ENCODE assay signal across 1 cellular context in the genomic region with DNA sequence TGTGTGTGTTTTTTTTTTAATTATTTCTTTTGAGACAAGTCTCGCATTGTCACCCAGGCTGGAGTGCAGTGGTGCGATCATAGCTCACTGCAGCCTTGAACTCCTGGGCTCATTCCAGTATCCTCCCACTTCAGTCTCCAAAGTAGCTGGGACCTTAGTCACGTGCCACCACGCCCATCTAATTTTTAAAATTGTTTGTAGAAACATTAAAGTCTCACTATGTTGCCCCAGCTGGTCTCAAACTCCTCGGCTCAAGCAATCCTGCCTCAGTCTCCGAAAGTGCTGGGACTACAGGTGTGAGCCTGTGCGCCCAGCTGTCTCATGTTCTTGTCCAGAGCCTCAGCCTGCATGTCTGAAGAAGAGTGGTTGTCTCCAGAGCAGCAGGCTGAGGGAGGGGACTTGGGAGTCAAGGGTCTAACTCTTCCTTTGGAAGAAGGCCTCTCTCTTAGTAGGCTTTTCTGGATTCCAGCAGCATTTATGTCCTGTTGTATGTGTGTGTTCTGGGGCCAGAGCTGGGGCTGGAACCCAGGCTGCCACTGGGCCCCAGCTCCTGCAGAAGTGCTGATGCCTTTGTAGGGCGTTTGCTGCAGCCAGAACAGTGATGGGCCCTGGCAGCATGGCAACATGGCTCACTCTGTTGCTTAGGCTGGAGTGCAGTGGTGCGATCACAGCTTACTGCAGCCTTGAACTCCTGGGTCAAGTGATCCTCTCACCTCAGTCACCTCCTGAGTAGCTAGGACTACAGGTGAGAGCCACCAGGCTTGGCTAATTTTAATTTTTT.
A peak's percentile ranks its signal among the peaks of the same experiment; 100 is the strongest.
TF ChIP-seq lines count a peak whose summit lies in the region.

No MANE protein-coding gene starts in this region.

TF ChIP-seq in HepG2, 621 proteins besides CTCF, POLR2A, EP300 and RAD21 (continued from another document and continues in another):
- TF ChIP-seq, protein P1, sequence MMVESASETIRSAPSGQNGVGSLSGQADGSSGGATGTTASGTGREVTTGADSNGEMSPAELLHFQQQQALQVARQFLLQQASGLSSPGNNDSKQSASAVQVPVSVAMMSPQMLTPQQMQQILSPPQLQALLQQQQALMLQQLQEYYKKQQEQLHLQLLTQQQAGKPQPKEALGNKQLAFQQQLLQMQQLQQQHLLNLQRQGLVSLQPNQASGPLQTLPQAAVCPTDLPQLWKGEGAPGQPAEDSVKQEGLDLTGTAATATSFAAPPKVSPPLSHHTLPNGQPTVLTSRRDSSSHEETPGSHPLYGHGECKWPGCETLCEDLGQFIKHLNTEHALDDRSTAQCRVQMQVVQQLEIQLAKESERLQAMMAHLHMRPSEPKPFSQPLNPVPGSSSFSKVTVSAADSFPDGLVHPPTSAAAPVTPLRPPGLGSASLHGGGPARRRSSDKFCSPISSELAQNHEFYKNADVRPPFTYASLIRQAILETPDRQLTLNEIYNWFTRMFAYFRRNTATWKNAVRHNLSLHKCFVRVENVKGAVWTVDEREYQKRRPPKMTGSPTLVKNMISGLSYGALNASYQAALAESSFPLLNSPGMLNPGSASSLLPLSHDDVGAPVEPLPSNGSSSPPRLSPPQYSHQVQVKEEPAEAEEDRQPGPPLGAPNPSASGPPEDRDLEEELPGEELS (CRISPR knock-in tag; IDR thresholded peaks at IDR 0.05), result peak; percentile 54; the same call in 1 of the 2 replicates
- no peak for TF ChIP-seq ZNF33B (CRISPR knock-in tag; IDR thresholded peaks at IDR 0.05)
- peak; percentile 48; the same call in 1 of the 2 replicates for TF ChIP-seq ZGPAT (CRISPR knock-in tag; IDR thresholded peaks at IDR 0.05)
- TF ChIP-seq GATAD2A (CRISPR knock-in tag; IDR thresholded peaks at IDR 0.05), result no peak
- no peak for TF ChIP-seq ZIK1 (CRISPR knock-in tag; IDR thresholded peaks at IDR 0.05; ENCODE audit: borderline replicate concordance, low read depth)
- no peak for TF ChIP-seq NFRKB (IDR thresholded peaks at IDR 0.05)
- no peak for TF ChIP-seq KAT2B (IDR thresholded peaks at IDR 0.05; ENCODE audit: borderline replicate concordance, low read depth, low read length)
- TF ChIP-seq, protein P2, sequence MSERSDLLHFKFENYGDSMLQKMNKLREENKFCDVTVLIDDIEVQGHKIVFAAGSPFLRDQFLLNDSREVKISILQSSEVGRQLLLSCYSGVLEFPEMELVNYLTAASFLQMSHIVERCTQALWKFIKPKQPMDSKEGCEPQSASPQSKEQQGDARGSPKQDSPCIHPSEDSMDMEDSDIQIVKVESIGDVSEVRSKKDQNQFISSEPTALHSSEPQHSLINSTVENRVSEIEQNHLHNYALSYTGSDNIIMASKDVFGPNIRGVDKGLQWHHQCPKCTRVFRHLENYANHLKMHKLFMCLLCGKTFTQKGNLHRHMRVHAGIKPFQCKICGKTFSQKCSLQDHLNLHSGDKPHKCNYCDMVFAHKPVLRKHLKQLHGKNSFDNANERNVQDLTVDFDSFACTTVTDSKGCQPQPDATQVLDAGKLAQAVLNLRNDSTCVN (CRISPR knock-in tag; IDR thresholded peaks at IDR 0.05; ENCODE audit: borderline replicate concordance), result no peak
- no peak for TF ChIP-seq ZNF326 (CRISPR knock-in tag; IDR thresholded peaks at IDR 0.05; ENCODE audit: borderline replicate concordance)
- TF ChIP-seq ATAD3A (CRISPR knock-in tag; IDR thresholded peaks at IDR 0.05), result no peak
- TF ChIP-seq, protein P3, sequence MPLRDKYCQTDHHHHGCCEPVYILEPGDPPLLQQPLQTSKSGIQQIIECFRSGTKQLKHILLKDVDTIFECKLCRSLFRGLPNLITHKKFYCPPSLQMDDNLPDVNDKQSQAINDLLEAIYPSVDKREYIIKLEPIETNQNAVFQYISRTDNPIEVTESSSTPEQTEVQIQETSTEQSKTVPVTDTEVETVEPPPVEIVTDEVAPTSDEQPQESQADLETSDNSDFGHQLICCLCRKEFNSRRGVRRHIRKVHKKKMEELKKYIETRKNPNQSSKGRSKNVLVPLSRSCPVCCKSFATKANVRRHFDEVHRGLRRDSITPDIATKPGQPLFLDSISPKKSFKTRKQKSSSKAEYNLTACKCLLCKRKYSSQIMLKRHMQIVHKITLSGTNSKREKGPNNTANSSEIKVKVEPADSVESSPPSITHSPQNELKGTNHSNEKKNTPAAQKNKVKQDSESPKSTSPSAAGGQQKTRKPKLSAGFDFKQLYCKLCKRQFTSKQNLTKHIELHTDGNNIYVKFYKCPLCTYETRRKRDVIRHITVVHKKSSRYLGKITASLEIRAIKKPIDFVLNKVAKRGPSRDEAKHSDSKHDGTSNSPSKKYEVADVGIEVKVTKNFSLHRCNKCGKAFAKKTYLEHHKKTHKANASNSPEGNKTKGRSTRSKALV (CRISPR knock-in tag; IDR thresholded peaks at IDR 0.05), result no peak
- TF ChIP-seq ZNF124 (CRISPR knock-in tag; IDR thresholded peaks at IDR 0.05), result no peak
- TF ChIP-seq, protein P4, sequence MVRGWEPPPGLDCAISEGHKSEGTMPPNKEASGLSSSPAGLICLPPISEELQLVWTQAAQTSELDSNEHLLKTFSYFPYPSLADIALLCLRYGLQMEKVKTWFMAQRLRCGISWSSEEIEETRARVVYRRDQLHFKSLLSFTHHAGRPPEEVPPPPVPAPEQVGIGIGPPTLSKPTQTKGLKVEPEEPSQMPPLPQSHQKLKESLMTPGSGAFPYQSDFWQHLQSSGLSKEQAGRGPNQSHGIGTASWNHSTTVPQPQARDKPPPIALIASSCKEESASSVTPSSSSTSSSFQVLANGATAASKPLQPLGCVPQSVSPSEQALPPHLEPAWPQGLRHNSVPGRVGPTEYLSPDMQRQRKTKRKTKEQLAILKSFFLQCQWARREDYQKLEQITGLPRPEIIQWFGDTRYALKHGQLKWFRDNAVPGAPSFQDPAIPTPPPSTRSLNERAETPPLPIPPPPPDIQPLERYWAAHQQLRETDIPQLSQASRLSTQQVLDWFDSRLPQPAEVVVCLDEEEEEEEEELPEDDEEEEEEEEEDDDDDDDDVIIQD (CRISPR knock-in tag; IDR thresholded peaks at IDR 0.05; ENCODE audit: low read depth), result no peak
- TF ChIP-seq RORA (CRISPR knock-in tag; IDR thresholded peaks at IDR 0.05), result no peak
- TF ChIP-seq TGIF2 (CRISPR knock-in tag; IDR thresholded peaks at IDR 0.05), result no peak
- TF ChIP-seq ZNF34 (CRISPR knock-in tag; IDR thresholded peaks at IDR 0.05; ENCODE audit: borderline replicate concordance), result no peak
- no peak for TF ChIP-seq SRSF4 (IDR thresholded peaks at IDR 0.05; ENCODE audit: low read depth, low read length, poor library complexity, severe bottlenecking)
- TF ChIP-seq PCBP1 (IDR thresholded peaks at IDR 0.05; ENCODE audit: borderline replicate concordance, low read depth, low read length), result no peak
- no peak for TF ChIP-seq DPF2 (CRISPR knock-in tag; IDR thresholded peaks at IDR 0.05; ENCODE audit: borderline replicate concordance, low read depth)
- TF ChIP-seq, protein P5, sequence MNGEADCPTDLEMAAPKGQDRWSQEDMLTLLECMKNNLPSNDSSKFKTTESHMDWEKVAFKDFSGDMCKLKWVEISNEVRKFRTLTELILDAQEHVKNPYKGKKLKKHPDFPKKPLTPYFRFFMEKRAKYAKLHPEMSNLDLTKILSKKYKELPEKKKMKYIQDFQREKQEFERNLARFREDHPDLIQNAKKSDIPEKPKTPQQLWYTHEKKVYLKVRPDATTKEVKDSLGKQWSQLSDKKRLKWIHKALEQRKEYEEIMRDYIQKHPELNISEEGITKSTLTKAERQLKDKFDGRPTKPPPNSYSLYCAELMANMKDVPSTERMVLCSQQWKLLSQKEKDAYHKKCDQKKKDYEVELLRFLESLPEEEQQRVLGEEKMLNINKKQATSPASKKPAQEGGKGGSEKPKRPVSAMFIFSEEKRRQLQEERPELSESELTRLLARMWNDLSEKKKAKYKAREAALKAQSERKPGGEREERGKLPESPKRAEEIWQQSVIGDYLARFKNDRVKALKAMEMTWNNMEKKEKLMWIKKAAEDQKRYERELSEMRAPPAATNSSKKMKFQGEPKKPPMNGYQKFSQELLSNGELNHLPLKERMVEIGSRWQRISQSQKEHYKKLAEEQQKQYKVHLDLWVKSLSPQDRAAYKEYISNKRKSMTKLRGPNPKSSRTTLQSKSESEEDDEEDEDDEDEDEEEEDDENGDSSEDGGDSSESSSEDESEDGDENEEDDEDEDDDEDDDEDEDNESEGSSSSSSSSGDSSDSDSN (CRISPR knock-in tag; IDR thresholded peaks at IDR 0.05), result no peak; the same call in 1 of the 2 replicates
- TF ChIP-seq KLF13 (CRISPR knock-in tag; IDR thresholded peaks at IDR 0.05), result 0 out of 2 replicates have a peak, but pooled peaks have one; percentile 22
- no peak for TF ChIP-seq ZBTB7B (CRISPR knock-in tag; IDR thresholded peaks at IDR 0.05)
- no peak for TF ChIP-seq IKZF1 (IDR thresholded peaks at IDR 0.05)
- no peak for TF ChIP-seq PTBP1 (IDR thresholded peaks at IDR 0.05; ENCODE audit: low read depth, low read length, poor library complexity, severe bottlenecking)
- no peak for TF ChIP-seq TBL1XR1 (IDR thresholded peaks at IDR 0.05; ENCODE audit: borderline replicate concordance, low read length, partially characterized antibody)
- no peak for TF ChIP-seq ETV5 (CRISPR knock-in tag; IDR thresholded peaks at IDR 0.05; ENCODE audit: borderline replicate concordance)
- TF ChIP-seq DMAP1 (CRISPR knock-in tag; IDR thresholded peaks at IDR 0.05), result no peak
- peak; percentile 65; the same call in 1 of the 2 replicates for TF ChIP-seq NFKB2 (CRISPR knock-in tag; IDR thresholded peaks at IDR 0.05; ENCODE audit: borderline replicate concordance)
- TF ChIP-seq NCOA2 (CRISPR knock-in tag; IDR thresholded peaks at IDR 0.05), result peak; percentile 44; the same call in 1 of the 2 replicates
- TF ChIP-seq SUZ12 (IDR thresholded peaks at IDR 0.05; ENCODE audit: low read depth, low read length), result no peak
- TF ChIP-seq ISX (CRISPR knock-in tag; conservative IDR thresholded peaks at IDR 0.05), result no peak
- no peak for TF ChIP-seq SALL2 (CRISPR knock-in tag; IDR thresholded peaks at IDR 0.05)
- TF ChIP-seq ZBTB1 (CRISPR knock-in tag; IDR thresholded peaks at IDR 0.05; ENCODE audit: borderline replicate concordance), result no peak
- TF ChIP-seq, protein P6, sequence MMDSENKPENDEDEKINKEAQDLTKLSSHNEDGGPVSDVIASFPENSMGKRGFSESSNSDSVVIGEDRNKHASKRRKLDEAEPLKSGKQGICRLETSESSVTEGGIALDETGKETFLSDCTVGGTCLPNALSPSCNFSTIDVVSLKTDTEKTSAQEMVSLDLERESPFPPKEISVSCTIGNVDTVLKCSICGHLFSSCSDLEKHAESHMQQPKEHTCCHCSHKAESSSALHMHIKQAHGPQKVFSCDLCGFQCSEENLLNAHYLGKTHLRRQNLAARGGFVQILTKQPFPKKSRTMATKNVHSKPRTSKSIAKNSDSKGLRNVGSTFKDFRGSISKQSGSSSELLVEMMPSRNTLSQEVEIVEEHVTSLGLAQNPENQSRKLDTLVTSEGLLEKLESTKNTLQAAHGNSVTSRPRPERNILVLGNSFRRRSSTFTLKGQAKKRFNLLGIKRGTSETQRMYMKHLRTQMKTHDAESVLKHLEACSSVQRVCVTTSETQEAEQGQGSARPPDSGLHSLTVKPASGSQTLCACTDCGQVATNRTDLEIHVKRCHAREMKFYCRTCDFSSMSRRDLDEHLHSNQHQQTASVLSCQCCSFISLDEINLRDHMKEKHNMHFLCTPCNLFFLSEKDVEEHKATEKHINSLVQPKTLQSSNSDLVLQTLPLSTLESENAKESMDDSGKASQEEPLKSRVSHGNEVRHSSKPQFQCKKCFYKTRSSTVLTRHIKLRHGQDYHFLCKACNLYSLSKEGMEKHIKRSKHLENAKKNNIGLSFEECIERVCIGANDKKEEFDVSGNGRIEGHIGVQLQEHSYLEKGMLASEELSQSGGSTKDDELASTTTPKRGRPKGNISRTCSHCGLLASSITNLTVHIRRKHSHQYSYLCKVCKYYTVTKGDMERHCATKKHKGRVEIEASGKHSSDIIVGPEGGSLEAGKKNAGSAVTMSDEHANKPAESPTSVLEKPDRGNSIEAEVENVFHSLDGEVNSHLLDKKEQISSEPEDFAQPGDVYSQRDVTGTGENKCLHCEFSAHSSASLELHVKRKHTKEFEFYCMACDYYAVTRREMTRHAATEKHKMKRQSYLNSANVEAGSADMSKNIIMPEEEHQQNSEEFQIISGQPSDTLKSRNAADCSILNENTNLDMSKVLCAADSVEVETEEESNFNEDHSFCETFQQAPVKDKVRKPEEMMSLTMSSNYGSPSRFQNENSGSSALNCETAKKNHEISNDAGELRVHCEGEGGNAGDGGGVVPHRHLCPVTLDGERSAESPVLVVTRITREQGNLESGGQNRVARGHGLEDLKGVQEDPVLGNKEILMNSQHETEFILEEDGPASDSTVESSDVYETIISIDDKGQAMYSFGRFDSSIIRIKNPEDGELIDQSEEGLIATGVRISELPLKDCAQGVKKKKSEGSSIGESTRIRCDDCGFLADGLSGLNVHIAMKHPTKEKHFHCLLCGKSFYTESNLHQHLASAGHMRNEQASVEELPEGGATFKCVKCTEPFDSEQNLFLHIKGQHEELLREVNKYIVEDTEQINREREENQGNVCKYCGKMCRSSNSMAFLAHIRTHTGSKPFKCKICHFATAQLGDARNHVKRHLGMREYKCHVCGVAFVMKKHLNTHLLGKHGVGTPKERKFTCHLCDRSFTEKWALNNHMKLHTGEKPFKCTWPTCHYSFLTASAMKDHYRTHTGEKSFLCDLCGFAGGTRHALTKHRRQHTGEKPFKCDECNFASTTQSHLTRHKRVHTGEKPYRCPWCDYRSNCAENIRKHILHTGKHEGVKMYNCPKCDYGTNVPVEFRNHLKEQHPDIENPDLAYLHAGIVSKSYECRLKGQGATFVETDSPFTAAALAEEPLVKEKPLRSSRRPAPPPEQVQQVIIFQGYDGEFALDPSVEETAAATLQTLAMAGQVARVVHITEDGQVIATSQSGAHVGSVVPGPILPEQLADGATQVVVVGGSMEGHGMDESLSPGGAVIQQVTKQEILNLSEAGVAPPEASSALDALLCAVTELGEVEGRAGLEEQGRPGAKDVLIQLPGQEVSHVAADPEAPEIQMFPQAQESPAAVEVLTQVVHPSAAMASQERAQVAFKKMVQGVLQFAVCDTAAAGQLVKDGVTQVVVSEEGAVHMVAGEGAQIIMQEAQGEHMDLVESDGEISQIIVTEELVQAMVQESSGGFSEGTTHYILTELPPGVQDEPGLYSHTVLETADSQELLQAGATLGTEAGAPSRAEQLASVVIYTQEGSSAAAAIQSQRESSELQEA (CRISPR knock-in tag; IDR thresholded peaks at IDR 0.05; ENCODE audit: not compliant biosample characterization), result peak; percentile 32
